In the genomic region with DNA sequence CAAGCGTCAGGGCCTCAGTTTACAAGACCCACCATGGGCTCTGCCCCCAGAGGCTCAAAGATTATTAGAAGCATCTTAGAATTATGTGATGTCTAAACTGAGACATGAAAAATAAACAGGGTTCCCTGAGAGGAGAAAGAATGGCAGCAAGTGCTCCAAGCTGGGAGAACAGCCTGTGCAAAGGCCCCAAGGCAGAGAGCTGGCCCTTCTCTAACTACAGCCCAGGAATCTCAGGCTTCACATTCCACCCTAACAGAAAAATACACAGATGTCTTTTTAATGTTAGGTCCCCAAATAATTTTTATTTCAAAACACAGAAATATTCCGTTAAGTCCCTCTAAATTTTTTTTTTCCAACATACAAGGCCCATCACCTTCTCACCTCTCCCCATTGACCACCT, we compare ENCODE assay signal across 18 cellular contexts. TPM values are rescaled to one million over a fixed set of nuclear protein-coding genes. Genes with fewer than 3 reads are reported as not detected.
DNase-seq lines count a peak whose midpoint lies in the region; ATAC-seq and TF ChIP-seq lines count a peak whose summit lies in the region.
"Had no signal": no experiment of that assay in that cellular context is flagged by ENCODE, and none has a peak within 500 bp of the region (broad histone marks: within the 10 kb centered on the region; RNA-seq: fewer than 3 reads in every experiment).

No MANE protein-coding gene starts in this region.

- H3K9me3 ChIP-seq in heart left ventricle (no peaks in the 10 kb centered on the region), upper lobe of left lung (no peaks in the 10 kb centered on the region)
- H3K9me3 ChIP-seq in effector memory CD4-positive, alpha-beta T cell (ENCODE audit: control insufficient read depth, low read length): no peaks in the 10 kb centered on the region
- H3K9me3 ChIP-seq: HAP-1 had no signal

- intact Hi-C loops in heart left ventricle (cut with DNase I) (no loop called here), left cardiac atrium (cut with DNase I) (no loop called here)

- H3K27ac Mint-ChIP-seq in naive thymus-derived CD8-positive, alpha-beta T cell: peak overlapping the region in 6 of 10 donors; percentile 37 to 83 (median 66)
- H3K27ac Mint-ChIP-seq: memory B cell had no signal

- H3K4me1 Mint-ChIP-seq in naive thymus-derived CD8-positive, alpha-beta T cell: peaks cover 32 to 87% (median 70%) of the 10 kb centered on the region in 4 donors

- 95 to 99% (median 96%) methylated on average over 2 of the region's 2 CpGs for WGBS in heart left ventricle, 4 donors
- 94 to 97% methylated on average over 2 of the region's 2 CpGs for WGBS in upper lobe of left lung, 2 donors

- H3K36me3 Mint-ChIP-seq in naive thymus-derived CD8-positive, alpha-beta T cell: peaks cover 0 to 70% (median 9%) of the 10 kb centered on the region in 3 donors

- H3K27ac ChIP-seq in heart left ventricle (peak overlapping the region in 11 of 12 donors; percentile 21 to 73 (median 62)), coronary artery (peak overlapping the region; percentile 27 to 52), upper lobe of left lung (peak overlapping the region; percentile 22 to 57 (median 42))
- H3K27ac ChIP-seq in effector memory CD4-positive, alpha-beta T cell (ENCODE audit: insufficient read depth, low read length, poor library complexity, severe bottlenecking): no peak overlapping the region

- H3K4me3 Mint-ChIP-seq in naive thymus-derived CD8-positive, alpha-beta T cell: no peak overlapping the region
- H3K4me3 Mint-ChIP-seq: memory B cell; stimulated activated memory B cell treated with anti-CD40 and anti-IgM and Interleukin-4, amounts not matched to agents 10 μg/mL and 1 μg/mL and 100 μg/mL, for 72 hours had no signal

- no peaks in the 10 kb centered on the region for H3K9me3 Mint-ChIP-seq in naive thymus-derived CD8-positive, alpha-beta T cell
- H3K9me3 Mint-ChIP-seq: memory B cell; stimulated activated memory B cell treated with anti-CD40 and anti-IgM and Interleukin-4, amounts not matched to agents 10 μg/mL and 1 μg/mL and 100 μg/mL, for 72 hours had no signal

- H3K4me1 ChIP-seq in heart left ventricle (peaks cover 0 to 73% (median 29%) of the 10 kb centered on the region in 12 donors), upper lobe of left lung (peaks cover 17 to 52% (median 25%) of the 10 kb centered on the region in 4 donors)
- H3K4me1 ChIP-seq in effector memory CD4-positive, alpha-beta T cell (ENCODE audit: control insufficient read depth, insufficient read depth, low read length, poor library complexity, severe bottlenecking): peaks cover 3% of the 10 kb centered on the region

- no peaks in the 10 kb centered on the region for H3K27me3 ChIP-seq in heart left ventricle
- H3K27me3 ChIP-seq in upper lobe of left lung: no peaks in the 10 kb centered on the region
- H3K27me3 ChIP-seq in effector memory CD4-positive, alpha-beta T cell (replicated peaks; ENCODE audit: control insufficient read depth, insufficient read depth, low read length, poor library complexity, severe bottlenecking): no peaks in the 10 kb centered on the region

- no peak for DNase-seq in heart left ventricle
- DNase-seq in left cardiac atrium: no peak
- no peak for DNase-seq in coronary artery (ENCODE audit: low spot score)
- no peak for DNase-seq in naive thymus-derived CD8-positive, alpha-beta T cell
- no peak for DNase-seq in upper lobe of left lung
- DNase-seq in effector memory CD4-positive, alpha-beta T cell: no peak
- no peak for DNase-seq in NCI-H69 (lab: John Stamatoyannopoulos, UW)
- DNase-seq: activated CD4-positive, CD25-positive, alpha-beta regulatory T cell; cortex of kidney; NCI-H2029; NCI-H526 treated with DMSO at 0.1 percent for 48 hours; stimulated activated CD4-positive, alpha-beta T cell treated with anti-CD3 and anti-CD28 coated beads, Interleukin-4, amount 100 ng/mL, for 4 hours; SW 1271 had no signal

- peaks cover 0 to 19% (median 0%) of the 10 kb centered on the region in 9 donors for H3K36me3 ChIP-seq in heart left ventricle
- peaks cover 0 to 6% (median 0%) of the 10 kb centered on the region in 4 donors for H3K36me3 ChIP-seq in upper lobe of left lung
- peaks cover 15% of the 10 kb centered on the region for H3K36me3 ChIP-seq in effector memory CD4-positive, alpha-beta T cell (ENCODE audit: control insufficient read depth, insufficient read depth, low read length)

- no peak for ATAC-seq in heart left ventricle
- no peak for ATAC-seq in left cardiac atrium
- ATAC-seq in naive thymus-derived CD8-positive, alpha-beta T cell: no peak
- ATAC-seq in upper lobe of left lung (ENCODE audit: low FRiP score in 2 of 2): no peak
- no peak for ATAC-seq in GM21423 (IDR thresholded peaks at IDR 0.05; ENCODE audit: unreplicated experiment)
- ATAC-seq: Panc1; stimulated activated memory B cell treated with anti-CD40 and anti-IgM and Interleukin-4, amounts not matched to agents 10 μg/mL and 1 μg/mL and 100 μg/mL, for 72 hours had no signal

- no peak overlapping the region for H3K4me3 ChIP-seq in heart left ventricle
- H3K4me3 ChIP-seq in coronary artery: no peak overlapping the region
- no peak overlapping the region for H3K4me3 ChIP-seq in upper lobe of left lung
- H3K4me3 ChIP-seq in effector memory CD4-positive, alpha-beta T cell (ENCODE audit: insufficient read depth, low read depth, low read length, poor library complexity, severe bottlenecking): no peak overlapping the region
- H3K4me3 ChIP-seq: HAP-1 had no signal

- POLR2A ChIA-PET in naive thymus-derived CD8-positive, alpha-beta T cell (lab: Charles Lee): no interaction called here

- TF ChIP-seq EP300 in upper lobe of left lung (IDR thresholded peaks at IDR 0.05): no peak

- no peak for TF ChIP-seq CTCF in heart left ventricle (IDR thresholded peaks at IDR 0.05)
- TF ChIP-seq CTCF in coronary artery (IDR thresholded peaks at IDR 0.05): no peak
- TF ChIP-seq CTCF in upper lobe of left lung (IDR thresholded peaks at IDR 0.05): no peak

- TF ChIP-seq POLR2A in heart left ventricle (IDR thresholded peaks at IDR 0.05): no peak
- TF ChIP-seq POLR2A in upper lobe of left lung (IDR thresholded peaks at IDR 0.05): no peak

- H3K27me3 Mint-ChIP-seq in naive thymus-derived CD8-positive, alpha-beta T cell: no peaks in the 10 kb centered on the region
- H3K27me3 Mint-ChIP-seq: memory B cell; stimulated activated memory B cell treated with anti-CD40 and anti-IgM and Interleukin-4, amounts not matched to agents 10 μg/mL and 1 μg/mL and 100 μg/mL, for 72 hours had no signal

RNA-seq across cellular contexts. Expression of gene SSBP3, which starts 21.7 kb away (rescaled TPM):
- 10 to 100 TPM; 20.8 to 61.8 (median 48.3) TPM for total RNA-seq in heart left ventricle
- 10 to 100 TPM; 21.4 to 30.7 TPM for polyA plus RNA-seq in heart left ventricle
- 10 to 100 TPM; 23.9 to 45.1 TPM for total RNA-seq in left cardiac atrium
- total RNA-seq in naive thymus-derived CD8-positive, alpha-beta T cell: 10 to 100 TPM; 88.7 to 93.8 TPM
- polyA plus RNA-seq in naive thymus-derived CD8-positive, alpha-beta T cell: 10 to 100 TPM; 16.1 to 19.8 (median 16.7) TPM
- 10 to 100 TPM; 17.8 to 35.6 (median 26.4) TPM for total RNA-seq in upper lobe of left lung
